9 cellular contexts compared by ENCODE assay signal in genomic region chr22:39457546-39458442, GRCh38. TPM values are rescaled to one million over a fixed set of nuclear protein-coding genes. Genes with fewer than 3 reads are reported as not detected.
DNase-seq lines count a peak whose midpoint lies in the region; ATAC-seq and TF ChIP-seq lines count a peak whose summit lies in the region.
"Had no signal": no experiment of that assay in that cellular context is flagged by ENCODE, and none has a peak within 500 bp of the region (broad histone marks: within the 10 kb centered on the region; RNA-seq: fewer than 3 reads in every experiment).

No MANE protein-coding gene starts in this region.

- BruUV-seq in A673 (replicated peaks; lab: Mats Ljungman, UMichigan), result no TSS peak

- peaks cover 7% of the 10 kb centered on the region for H3K4me1 ChIP-seq in A673 (ENCODE audit: insufficient read depth, low read length, poor library complexity, severe bottlenecking)
- H3K4me1 ChIP-seq in HEK293 (ENCODE audit: control insufficient read depth, insufficient read depth, low read length), result peaks cover 5% of the 10 kb centered on the region; the same call in 1 of the 2 replicates
- H3K4me1 ChIP-seq in muscle layer of duodenum (ENCODE audit: control insufficient read depth in 1 of 2, insufficient read depth in 2 of 2, low read length in 2 of 2), result peaks cover 0 to 7% of the 10 kb centered on the region in 2 donors

- intact Hi-C loops in A673 (cut with micrococcal nuclease; ENCODE audit: unreplicated experiment), result no loop called here

- in situ Hi-C loops in ACHN (cut with HindIII; ENCODE audit: low pct_ligation_motif_present, low pct_unique_long_range_greater_than_20kb, low sequenced_read_pairs), result no loop called here

- no peak for DNase-seq in A673 (ENCODE audit: low spot score)
- DNase-seq in cerebellar cortex (ENCODE audit: low spot score), result peak; percentile 70
- no peak for DNase-seq in NCI-H187 treated with DMSO at 0.1 percent for 48 hours (lab: John Stamatoyannopoulos, UW)
- DNase-seq in ACHN, result no peak
- no peak for DNase-seq in HuH-7 (ENCODE audit: low spot score)
- DNase-seq: MV-4-11 had no signal

- H3K27ac ChIP-seq in A673 (ENCODE audit: low read depth, low read length, poor library complexity, severe bottlenecking), result peak overlapping the region; percentile 65
- peak overlapping the region; percentile 56; the same call in 1 of the 2 replicates for H3K27ac ChIP-seq in HEK293 (ENCODE audit: extremely low read depth, low read depth, low read length)
- H3K27ac ChIP-seq in muscle layer of duodenum (ENCODE audit: low read length), result no peak overlapping the region

- H3K4me3 ChIP-seq in A673 (ENCODE audit: low read depth, low read length, poor library complexity, severe bottlenecking) (peak overlapping the region; percentile 71), HEK293 (ENCODE audit: low read depth, low read length) (peak overlapping the region; percentile 38), muscle layer of duodenum (ENCODE audit: low read depth in 1 of 2, low read length in 2 of 2) (peak overlapping the region; percentile 33 to 56)

- H3K36me3 ChIP-seq in A673 (ENCODE audit: insufficient read depth, low read length, poor library complexity, severe bottlenecking), result no peaks in the 10 kb centered on the region
- no peaks in the 10 kb centered on the region for H3K36me3 ChIP-seq in HEK293 (ENCODE audit: control insufficient read depth in 2 of 2, insufficient read depth in 1 of 2, low read length in 2 of 2)
- H3K36me3 ChIP-seq in muscle layer of duodenum (ENCODE audit: control insufficient read depth in 1 of 2, insufficient read depth in 2 of 2, low read length in 2 of 2), result no peaks in the 10 kb centered on the region

- POLR2A ChIA-PET in A673 (lab: Charles Lee; ENCODE audit: low non-redundant PET), result no interaction called here
- POLR2A ChIA-PET in HEK293 (lab: Yijun Ruan, JAX), result no interaction called here

- no peak for TF ChIP-seq CTCF in A673 (conservative IDR thresholded peaks at IDR 0.05; ENCODE audit: low read depth, low read length)
- no peak for TF ChIP-seq CTCF in HEK293 (tag by site-specific recombination; IDR thresholded peaks at IDR 0.05)

- H3K9me3 ChIP-seq in A673 (ENCODE audit: low read depth, low read length, poor library complexity, severe bottlenecking) (no peaks in the 10 kb centered on the region), HEK293 (ENCODE audit: control insufficient read depth, insufficient read depth, low read depth, low read length) (no peaks in the 10 kb centered on the region), muscle layer of duodenum (ENCODE audit: control insufficient read depth in 1 of 2, low read length in 2 of 2) (no peaks in the 10 kb centered on the region)

- CTCF ChIA-PET in A673 (lab: Charles Lee), result interaction anchor here (0.5 to 0.9 kb wide), 2 partner anchors 55 to 71 kb away, joined by 3 to 7 read pairs; no protein-coding TSS in a partner anchor
- CTCF ChIA-PET in HEK293 (lab: Yijun Ruan, JAX), result interaction anchor here (1.2 kb wide), 1 partner anchor 36 kb away, joined by 3 read pairs; no protein-coding TSS in a partner anchor

- H3K27me3 ChIP-seq in A673 (replicated peaks; ENCODE audit: insufficient read depth, low read depth, low read length, poor library complexity) (no peaks in the 10 kb centered on the region), muscle layer of duodenum (ENCODE audit: low read depth, low read length) (peaks cover 18% of the 10 kb centered on the region)

- no peak for ATAC-seq in HG02798 (IDR thresholded peaks at IDR 0.05; ENCODE audit: poor library complexity, unreplicated experiment)

TF ChIP-seq in HEK293, 187 proteins besides CTCF, POLR2A, EP300 and RAD21 (continues in another document):
- TF ChIP-seq PATZ1 (tag by site-specific recombination; IDR thresholded peaks at IDR 0.05) (peak; percentile 76), ZBTB1 (tag by site-specific recombination; IDR thresholded peaks at IDR 0.05) (no peak), ZNF701 (tag by site-specific recombination; IDR thresholded peaks at IDR 0.05) (no peak), ZNF23 (tag by site-specific recombination; IDR thresholded peaks at IDR 0.05; ENCODE audit: borderline replicate concordance) (no peak), GLIS2 (tag by site-specific recombination; IDR thresholded peaks at IDR 0.05) (peak; percentile 26; the same call in 1 of the 2 replicates), ZNF623 (tag by site-specific recombination; IDR thresholded peaks at IDR 0.05) (peak; percentile 89), ZBTB10 (tag by site-specific recombination; IDR thresholded peaks at IDR 0.05) (0 out of 2 replicates have a peak, but pooled peaks have one; percentile 14), SP3 (tag by site-specific recombination; IDR thresholded peaks at IDR 0.05) (no peak), BCL11B (tag by site-specific recombination; IDR thresholded peaks at IDR 0.05; ENCODE audit: low read depth) (peak; percentile 43; the same call in 1 of the 2 replicates), ZNF335 (tag by site-specific recombination; conservative IDR thresholded peaks at IDR 0.05) (peak; percentile 34; the same call in 1 of the 2 replicates), ZSCAN16 (tag by site-specific recombination; IDR thresholded peaks at IDR 0.05) (no peak), ZNF707 (tag by site-specific recombination; IDR thresholded peaks at IDR 0.05) (0 out of 2 replicates have a peak, but pooled peaks have one; percentile 28), EGR2 (tag by site-specific recombination; IDR thresholded peaks at IDR 0.05; ENCODE audit: low read depth) (peak; percentile 62; the same call in 1 of the 2 replicates), PBX3 (CRISPR knock-in tag; IDR thresholded peaks at IDR 0.05) (0 out of 2 replicates have a peak, but pooled peaks have one; percentile 39), ZNF398 (tag by site-specific recombination; IDR thresholded peaks at IDR 0.05) (peak; percentile 81), ZFHX2 (tag by site-specific recombination; conservative IDR thresholded peaks at IDR 0.05) (peak; percentile 77), ZNF366 (tag by site-specific recombination; conservative IDR thresholded peaks at IDR 0.05) (no peak), OVOL3 (tag by site-specific recombination; IDR thresholded peaks at IDR 0.05) (no peak)

RNA-seq across cellular contexts. Expression of gene MGAT3, which starts 1.0 kb away (rescaled TPM):
- total RNA-seq in A673 (2021), result 2.7 and 5.8 TPM in 2 replicates

RNA-seq across cellular contexts. Expression of gene MIEF1, which starts 44.3 kb away (rescaled TPM):
- total RNA-seq in A673 (2021), result 47.1 and 55.1 TPM in 2 replicates

RNA-seq across cellular contexts. Expression of gene TAB1, which starts 58.2 kb away (rescaled TPM):
- 27.0 and 38.2 TPM in 2 replicates for total RNA-seq in A673 (2021)
